Comparison of ENCODE assay signal across 8 cellular contexts in genomic region chr4:107034982-107035710, GRCh38. TPM values are rescaled to one million over a fixed set of nuclear protein-coding genes. Genes with fewer than 3 reads are reported as not detected.
DNase-seq lines count a peak whose midpoint lies in the region; ATAC-seq and TF ChIP-seq lines count a peak whose summit lies in the region.

No MANE protein-coding gene starts in this region.

- intact Hi-C loops in Right ventricle myocardium superior (cut with DNase I) (no loop called here), psoas muscle (cut with DNase I) (loop anchor here (5.0 to 10.0 kb wide), 2 partner anchors 147 to 480 kb away; no protein-coding TSS in a partner anchor)

- peak; percentile 17 for DNase-seq in GM10248 (ENCODE audit: extremely low spot score)
- peak; percentile 44 for DNase-seq in WERI-Rb-1
- peak; percentile 34 for DNase-seq in Right ventricle myocardium superior
- DNase-seq in psoas muscle = peak; percentile 26 to 55
- no peak for DNase-seq in effector CD4-positive, alpha-beta T cell
- no peak for DNase-seq in DMS79 (lab: John Stamatoyannopoulos, UW)

- no peaks in the 10 kb centered on the region for H3K9me3 ChIP-seq in WERI-Rb-1 (ENCODE audit: severe bottlenecking)
- H3K9me3 ChIP-seq in psoas muscle = no peaks in the 10 kb centered on the region

- H3K27ac ChIP-seq in WERI-Rb-1 (no peak overlapping the region), psoas muscle (no peak overlapping the region)

- TF ChIP-seq CTCF in GM10248 (IDR thresholded peaks at IDR 0.05; ENCODE audit: control extremely low read depth, extremely low read depth, low read depth, missing control alignments) (no peak), WERI-Rb-1 (IDR thresholded peaks at IDR 0.05; ENCODE audit: low read depth, low read length) (no peak), psoas muscle (IDR thresholded peaks at IDR 0.05) (no peak)

- H3K4me1 ChIP-seq in psoas muscle = peaks cover 6% of the 10 kb centered on the region

- WGBS in psoas muscle, 3 donors = 2 to 3% (median 2%) methylated on average over 28 to 35 of the region's 35 CpGs

- POLR2A ChIA-PET in GM10248 (lab: Yijun Ruan, JAX) = no interaction called here

- ATAC-seq in Right ventricle myocardium superior (ENCODE audit: poor library complexity) (no peak), psoas muscle (peak in 3 of 4 donors; percentile 38 to 60 (median 40)), HG03378 (IDR thresholded peaks at IDR 0.05; ENCODE audit: unreplicated experiment) (no peak), GM19328 (IDR thresholded peaks at IDR 0.05; ENCODE audit: unreplicated experiment) (no peak)

- CTCF ChIA-PET in GM10248 (lab: Yijun Ruan, JAX) = interaction anchor here (0.9 to 1.3 kb wide), 3 partner anchors 9 to 148 kb away, joined by 3 read pairs; no protein-coding TSS in a partner anchor

- H3K36me3 ChIP-seq in WERI-Rb-1 (no peaks in the 10 kb centered on the region), psoas muscle (ENCODE audit: insufficient read depth in 1 of 2, low read depth in 1 of 2) (no peaks in the 10 kb centered on the region)

- peaks cover 29% of the 10 kb centered on the region for H3K27me3 ChIP-seq in WERI-Rb-1 (ENCODE audit: insufficient read depth, low read depth, severe bottlenecking)
- H3K27me3 ChIP-seq in psoas muscle (ENCODE audit: insufficient read depth in 3 of 3, low read length in 2 of 3) = peaks cover 0 to 33% (median 0%) of the 10 kb centered on the region in 3 donors

- H3K4me3 ChIP-seq in WERI-Rb-1 (ENCODE audit: low read depth, low read length) (peak overlapping the region; percentile 61), psoas muscle (peak overlapping the region; percentile 58)

RNA-seq across cellular contexts. Expression of gene DKK2, which starts 1.0 kb away (rescaled TPM):
- total RNA-seq in Right ventricle myocardium superior (0.75 TPM), psoas muscle (1 to 10 TPM in 2 of 4 donors, under 1 TPM in 2; 0.42 to 3.4 (median 1.5) TPM)
- under 1 TPM; 0.14 to 0.32 (median 0.21) TPM for polyA plus RNA-seq in psoas muscle

Comparison
In these comparisons a context has a peak if more than half of its experiments do, and no peak if none do; other contexts are left out.
1. DNase-seq: peak in GM10248 (single experiment), WERI-Rb-1 (single experiment), Right ventricle myocardium superior (single experiment) and psoas muscle (2 of 2); none in effector CD4-positive, alpha-beta T cell (single experiment) and DMS79 (single experiment).
2. ATAC-seq: peak in psoas muscle (3 of 4); none in Right ventricle myocardium superior (single experiment), HG03378 (single experiment) and GM19328 (single experiment).